In the genomic region with DNA sequence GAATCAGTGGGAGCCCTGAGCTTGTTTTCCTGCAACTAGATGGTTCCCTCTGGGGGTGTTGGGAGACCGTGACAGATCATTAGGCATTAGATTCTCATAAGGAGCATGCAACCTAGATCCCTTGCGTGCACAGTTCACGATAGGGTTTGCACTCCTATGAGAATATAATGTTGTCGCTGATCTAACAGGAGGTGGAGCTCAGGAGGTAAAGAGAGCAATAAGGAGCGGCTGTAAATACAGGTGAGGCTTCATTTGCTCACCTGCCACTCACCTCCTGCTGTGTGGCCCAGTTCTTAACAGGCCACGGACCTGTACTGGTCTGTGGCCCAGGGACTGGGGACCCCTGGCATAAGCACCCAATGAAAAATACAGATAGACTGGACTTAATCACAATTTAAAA, we compare ENCODE assay signal across 1 cellular context.
TF ChIP-seq lines count a peak whose summit lies in the region.

No MANE protein-coding gene starts in this region.

TF ChIP-seq in K562, 482 proteins besides CTCF, POLR2A, EP300 and RAD21:
- TF ChIP-seq CBX8 (IDR thresholded peaks at IDR 0.05; ENCODE audit: borderline replicate concordance, extremely low read depth, low read depth, low read length, poor library complexity, severe bottlenecking) (peak; percentile 13), DIDO1 (tag; IDR thresholded peaks at IDR 0.05; ENCODE audit: low read depth) (no peak)
